ENCODE assay signal across 11 cellular contexts in the genomic region with DNA sequence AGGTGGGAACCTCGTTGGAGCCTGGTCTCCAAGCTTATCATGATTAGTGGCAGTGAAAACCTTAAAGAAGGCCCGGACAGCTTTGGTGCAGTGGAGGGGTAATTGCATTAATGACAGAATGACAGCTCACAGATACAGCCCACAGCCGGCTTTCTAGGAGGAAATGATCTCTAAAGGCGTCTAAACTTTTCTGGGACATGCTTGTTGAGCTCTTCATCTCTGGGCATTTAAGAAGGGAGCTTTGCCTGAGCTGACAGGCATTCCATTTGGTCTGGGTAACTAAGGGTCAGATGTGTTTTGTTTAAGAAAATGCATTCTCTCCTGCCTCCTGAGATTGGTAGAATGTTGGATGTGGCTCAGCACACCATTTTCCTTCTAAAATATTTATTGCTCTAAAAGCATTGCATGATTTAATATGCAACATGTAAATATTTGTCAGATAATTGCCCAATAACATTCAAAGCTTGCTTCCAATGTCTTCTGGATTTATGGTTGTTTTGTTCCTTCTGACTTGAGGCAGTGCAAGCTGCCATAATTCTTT. TPM values are rescaled to one million over a fixed set of nuclear protein-coding genes. Genes with fewer than 3 reads are reported as not detected.
DNase-seq lines count a peak whose midpoint lies in the region; ATAC-seq, FAIRE-seq and TF ChIP-seq lines count a peak whose summit lies in the region.
"Had no signal": no experiment of that assay in that cellular context is flagged by ENCODE, and none has a peak within 500 bp of the region (broad histone marks: within the 10 kb centered on the region; RNA-seq: fewer than 3 reads in every experiment).

No MANE protein-coding gene starts in this region.

- H3K4me3 ChIP-seq in heart left ventricle = no peak overlapping the region
- H3K4me3 ChIP-seq in WERI-Rb-1 (ENCODE audit: low read depth, low read length) = no peak overlapping the region; the same call in 1 of the 2 replicates
- no peak overlapping the region for H3K4me3 ChIP-seq in hepatocyte
- peak overlapping the region; percentile 54 to 66 for H3K4me3 ChIP-seq in uterus
- H3K4me3 ChIP-seq in small intestine (ENCODE audit: low read depth in 1 of 2, low read length in 2 of 2) = no peak overlapping the region
- no peak overlapping the region for H3K4me3 ChIP-seq in adrenal gland

- H3K4me1 ChIP-seq in heart left ventricle (peaks cover 0 to 48% (median 31%) of the 10 kb centered on the region in 12 donors), hepatocyte (ENCODE audit: insufficient read depth) (peaks cover 21% of the 10 kb centered on the region), uterus (no peaks in the 10 kb centered on the region), small intestine (ENCODE audit: control insufficient read depth in 2 of 2, insufficient read depth in 1 of 2, low read depth in 1 of 2, low read length in 1 of 2) (peaks cover 0 to 3% of the 10 kb centered on the region in 2 donors), adrenal gland (replicated peaks in 1 of 2) (peaks cover 11 to 22% of the 10 kb centered on the region in 2 donors)

- no peaks in the 10 kb centered on the region for H4K20me1 ChIP-seq in hepatocyte (ENCODE audit: insufficient read depth, poor library complexity, severe bottlenecking)

- no peaks in the 10 kb centered on the region for H3K79me2 ChIP-seq in hepatocyte

- TF ChIP-seq POLR2A in heart left ventricle (IDR thresholded peaks at IDR 0.05) = no peak
- TF ChIP-seq POLR2A in uterus (IDR thresholded peaks at IDR 0.05) = no peak
- TF ChIP-seq POLR2A in adrenal gland (IDR thresholded peaks at IDR 0.05) = no peak

- intact Hi-C loops in cardiac septum (cut with DNase I) (loop anchor here (5.0 kb wide), 1 partner anchor 59 kb away; no protein-coding TSS in a partner anchor), heart left ventricle (cut with DNase I) (loop anchor here in 9 of 10 donors (5.0 to 10.0 kb wide), 6 partner anchors 34 to 113 kb away; no protein-coding TSS in a partner anchor), uterus (cut with DNase I; ENCODE audit: low total_unique reads) (no loop called here), adrenal gland (cut with DNase I) (loop anchor here in 1 of 2 donors (10.0 kb wide), 1 partner anchor 57 kb away; no protein-coding TSS in a partner anchor)

- 48 to 69% (median 51%) methylated on average over 4 of the region's 4 CpGs for WGBS in heart left ventricle, 4 donors
- 41% methylated on average over 4 of the region's 4 CpGs for WGBS in hepatocyte (ENCODE audit: low lambda C conversion rate, missing lambda C conversion rate)
- WGBS in small intestine, 3 donors = 60 to 76% (median 61%) methylated on average over 4 of the region's 4 CpGs
- 65 to 70% (median 69%) methylated on average over 4 of the region's 4 CpGs for WGBS in adrenal gland, 4 donors

- ATAC-seq in heart left ventricle = no peak

- H3K9me2 ChIP-seq in hepatocyte (replicated peaks; ENCODE audit: insufficient read depth) = no peaks in the 10 kb centered on the region

- peak overlapping the region; percentile 98 for H3K4me2 ChIP-seq in hepatocyte

- H3K27me3 ChIP-seq in heart left ventricle (peaks cover 0 to 20% (median 0%) of the 10 kb centered on the region in 9 donors), WERI-Rb-1 (ENCODE audit: insufficient read depth, low read depth, severe bottlenecking) (no peaks in the 10 kb centered on the region), hepatocyte (peaks cover 19% of the 10 kb centered on the region), uterus (no peaks in the 10 kb centered on the region), small intestine (ENCODE audit: control insufficient read depth in 2 of 2, insufficient read depth in 2 of 2, low read length in 2 of 2) (peaks cover 10 to 11% of the 10 kb centered on the region in 2 donors), adrenal gland (peaks cover 27% of the 10 kb centered on the region)

- no peak for FAIRE-seq in small intestine (lab: Jason Lieb, UNC)

- H2AFZ ChIP-seq in hepatocyte = no peak overlapping the region

- TF ChIP-seq CTCF in heart left ventricle (IDR thresholded peaks at IDR 0.05) (no peak), WERI-Rb-1 (IDR thresholded peaks at IDR 0.05; ENCODE audit: low read depth, low read length) (no peak), hepatocyte (IDR thresholded peaks at IDR 0.05; ENCODE audit: poor library complexity) (no peak), uterus (IDR thresholded peaks at IDR 0.05) (no peak), adrenal gland (IDR thresholded peaks at IDR 0.05) (no peak)

- peak overlapping the region in 5 of 12 donors; percentile 18 to 88 (median 50) for H3K27ac ChIP-seq in heart left ventricle
- H3K27ac ChIP-seq in WERI-Rb-1 = no peak overlapping the region
- no peak overlapping the region for H3K27ac ChIP-seq in hepatocyte
- peak overlapping the region; percentile 88 to 91 for H3K27ac ChIP-seq in uterus
- no peak overlapping the region for H3K27ac ChIP-seq in small intestine (ENCODE audit: low read depth in 1 of 2, low read length in 1 of 2)
- H3K27ac ChIP-seq in adrenal gland = no peak overlapping the region

- H3K9me3 ChIP-seq in heart left ventricle = no peaks in the 10 kb centered on the region
- no peaks in the 10 kb centered on the region for H3K9me3 ChIP-seq in WERI-Rb-1 (ENCODE audit: severe bottlenecking)
- no peaks in the 10 kb centered on the region for H3K9me3 ChIP-seq in hepatocyte (ENCODE audit: low read depth)
- H3K9me3 ChIP-seq in uterus = no peaks in the 10 kb centered on the region
- H3K9me3 ChIP-seq in small intestine (ENCODE audit: control insufficient read depth, low read depth) = no peaks in the 10 kb centered on the region
- no peaks in the 10 kb centered on the region for H3K9me3 ChIP-seq in adrenal gland (replicated peaks in 1 of 3)

- DNase-seq in cardiac septum (ENCODE audit: low spot score) (peak; percentile 47), heart left ventricle (no peak), WERI-Rb-1 (peak; percentile 80), hepatocyte (ENCODE audit: low spot score) (no peak), uterus (peak in 1 of 2 donors; percentile 51), small intestine (no peak), adrenal gland (no peak)
- no peak for DNase-seq in stimulated activated CD4-positive, alpha-beta T cell treated with anti-CD3 and anti-CD28 coated beads, Interleukin-2, amount 100 ng/mL, for 48 hours
- DNase-seq: activated CD4-positive, alpha-beta T cell treated with anti-CD3 and anti-CD28 coated beads, Interleukin-2, amount 10 ng/mL, durations not matched to agents 7 days and 5 days; activated naive CD4-positive, alpha-beta T cell treated with anti-CD3 and anti-CD28 coated beads, Interleukin-2, amount 50 U/mL, for 16 hours; NCI-H446 had no signal

- H3K36me3 ChIP-seq in heart left ventricle (no peaks in the 10 kb centered on the region), WERI-Rb-1 (peaks cover 45% of the 10 kb centered on the region), hepatocyte (replicated peaks; ENCODE audit: insufficient read depth, low read depth) (no peaks in the 10 kb centered on the region), uterus (no peaks in the 10 kb centered on the region), small intestine (ENCODE audit: control insufficient read depth in 2 of 2, insufficient read depth in 2 of 2, low read length in 2 of 2) (no peaks in the 10 kb centered on the region), adrenal gland (replicated peaks in 1 of 2) (no peaks in the 10 kb centered on the region)

RNA-seq across cellular contexts. Expression of gene ANKRD33B, which starts 4.0 kb away (rescaled TPM):
- total RNA-seq in cardiac septum (15.2 TPM), heart left ventricle (10 to 100 TPM in 3 of 9 donors, 1 to 10 TPM in 6; 1.7 to 33.8 (median 5.2) TPM), hepatocyte (2.0 and 2.3 TPM in 2 replicates), uterus (10 to 100 TPM in 1 of 4 donors, 1 to 10 TPM in 3; 2.1 to 24.1 (median 7.6) TPM), adrenal gland (under 1 TPM; 0.14 to 0.69 (median 0.25) TPM)
- polyA plus RNA-seq in heart left ventricle (1 to 10 TPM in 1 of 2 donors, under 1 TPM in 1; 0.98 to 1.2 TPM), hepatocyte (1.5 and 2.1 TPM in 2 replicates), small intestine (1 to 10 TPM in 1 of 3 donors, under 1 TPM in 1, not detected in 1; 0.27 to 1.0 TPM), adrenal gland (under 1 TPM; 0.16 to 0.30 (median 0.22) TPM)

Comparison
In these comparisons a context has a peak if more than half of its experiments do, and no peak if none do; other contexts are left out.
1. DNase-seq: peak in cardiac septum (single experiment) and WERI-Rb-1 (single experiment); none in heart left ventricle (0 of 5), hepatocyte (single experiment), stimulated activated CD4-positive, alpha-beta T cell treated with anti-CD3 and anti-CD28 coated beads, Interleukin-2, amount 100 ng/mL, for 48 hours (0 of 2), small intestine (single experiment) and adrenal gland (0 of 7).
2. H3K27ac ChIP-seq: peak in uterus (2 of 2); none in WERI-Rb-1 (single experiment), hepatocyte (single experiment), small intestine (0 of 2) and adrenal gland (0 of 5).
3. H3K4me3 ChIP-seq: peak in uterus (2 of 2); none in heart left ventricle (0 of 12), WERI-Rb-1 (single experiment), hepatocyte (single experiment), small intestine (0 of 2) and adrenal gland (0 of 4).